Comparison of ENCODE assay signal across 22 cellular contexts in the genomic region with DNA sequence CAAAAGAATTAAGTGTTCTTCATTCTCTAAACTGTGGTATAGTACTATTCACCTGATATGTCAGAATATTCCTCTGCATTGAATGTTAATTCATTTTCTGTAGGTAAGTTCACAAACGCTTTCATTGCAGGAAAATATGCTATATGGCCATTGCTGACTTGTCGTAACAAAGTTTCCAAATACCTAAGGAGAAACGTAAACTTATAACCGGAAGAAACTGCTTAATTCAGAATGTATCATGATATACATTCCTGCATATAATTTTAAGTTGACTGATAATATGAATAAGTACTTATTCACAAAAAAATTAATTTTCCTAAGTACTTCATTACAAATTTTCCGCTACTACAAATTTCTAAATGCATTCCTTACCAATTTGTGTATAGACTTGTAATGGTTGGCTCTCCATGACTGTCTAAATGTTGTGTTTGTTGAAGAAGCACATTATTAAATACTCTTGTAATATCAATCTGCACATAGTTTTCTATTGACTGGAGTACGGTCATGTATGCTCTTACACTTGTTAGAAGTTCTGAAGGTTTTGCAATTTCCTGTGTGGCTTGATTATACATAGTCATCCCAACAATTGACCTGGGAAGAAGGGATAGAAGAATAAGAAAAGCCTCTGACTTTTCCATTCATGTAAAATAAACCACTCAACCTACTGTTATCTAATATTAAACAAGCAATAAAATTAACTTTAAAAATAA.
DNase-seq lines count a peak whose midpoint lies in the region; ATAC-seq and TF ChIP-seq lines count a peak whose summit lies in the region.
"Had no signal": no experiment of that assay in that cellular context is flagged by ENCODE, and none has a peak within 500 bp of the region (broad histone marks: within the 10 kb centered on the region; RNA-seq: fewer than 3 reads in every experiment).

No MANE protein-coding gene starts in this region.

- H3K36me3 Mint-ChIP-seq in activated CD4-positive, alpha-beta memory T cell treated with anti-CD3 and anti-CD28 coated beads, Interleukin-2, amount 10 ng/mL, durations not matched to agents 7 days and 5 days (ENCODE audit: low read depth), result peaks cover 8% of the 10 kb centered on the region
- peaks cover 17% of the 10 kb centered on the region for H3K36me3 Mint-ChIP-seq in activated CD4-positive, alpha-beta memory T cell treated with anti-CD3 and anti-CD28 coated beads for 36 hours
- peaks cover 26% of the 10 kb centered on the region for H3K36me3 Mint-ChIP-seq in endothelial cell (ENCODE audit: low read depth, unreplicated experiment)

- TF ChIP-seq CTCF in PC-3 (conservative IDR thresholded peaks at IDR 0.05; ENCODE audit: low read depth, low read length) (no peak), endothelial cell (IDR thresholded peaks at IDR 0.05; ENCODE audit: unreplicated experiment) (no peak)

- H3K79me2 ChIP-seq in PC-3 (ENCODE audit: low read length), result no peaks in the 10 kb centered on the region

- H3K36me3 ChIP-seq in PC-3 (ENCODE audit: low read depth, low read length), result peaks cover 38% of the 10 kb centered on the region
- H3K36me3 ChIP-seq: neutrophil had no signal

- no peaks in the 10 kb centered on the region for H3K9me2 ChIP-seq in PC-3 (replicated peaks; ENCODE audit: low read length)

- H3K27me3 Mint-ChIP-seq in activated CD4-positive, alpha-beta memory T cell treated with anti-CD3 and anti-CD28 coated beads, Interleukin-2, amount 10 ng/mL, durations not matched to agents 7 days and 5 days, result no peaks in the 10 kb centered on the region
- no peaks in the 10 kb centered on the region for H3K27me3 Mint-ChIP-seq in activated CD4-positive, alpha-beta memory T cell treated with anti-CD3 and anti-CD28 coated beads for 36 hours
- no peaks in the 10 kb centered on the region for H3K27me3 Mint-ChIP-seq in endothelial cell (ENCODE audit: unreplicated experiment)
- H3K27me3 Mint-ChIP-seq: CD4-positive, CD25-positive, alpha-beta regulatory T cell had no signal

- H2AFZ ChIP-seq in PC-3 (ENCODE audit: low read length), result no peak overlapping the region

- no TSS peak for BruUV-seq in PC-3 (replicated peaks; lab: Mats Ljungman, UMichigan)

- CTCF ChIA-PET in activated CD4-positive, alpha-beta memory T cell treated with anti-CD3 and anti-CD28 coated beads, Interleukin-2, amount 10 ng/mL, durations not matched to agents 7 days and 5 days (lab: Charles Lee), result interaction anchor here (0.7 kb wide), 1 partner anchor 218 kb away, joined by 3 read pairs; no protein-coding TSS in a partner anchor
- CTCF ChIA-PET in activated CD4-positive, alpha-beta memory T cell treated with anti-CD3 and anti-CD28 coated beads for 36 hours (lab: Charles Lee), result interaction anchor here (1.0 kb wide), 1 partner anchor 27 kb away, joined by 3 read pairs; no protein-coding TSS in a partner anchor
- CTCF ChIA-PET in PC-3 (lab: Charles Lee), result no interaction called here

- no peak overlapping the region for H3K4me3 Mint-ChIP-seq in activated CD4-positive, alpha-beta memory T cell treated with anti-CD3 and anti-CD28 coated beads, Interleukin-2, amount 10 ng/mL, durations not matched to agents 7 days and 5 days
- no peak overlapping the region for H3K4me3 Mint-ChIP-seq in activated CD4-positive, alpha-beta memory T cell treated with anti-CD3 and anti-CD28 coated beads for 36 hours
- H3K4me3 Mint-ChIP-seq in endothelial cell (ENCODE audit: unreplicated experiment), result no peak overlapping the region
- H3K4me3 Mint-ChIP-seq: CD4-positive, CD25-positive, alpha-beta regulatory T cell had no signal

- H3K9me3 Mint-ChIP-seq in activated CD4-positive, alpha-beta memory T cell treated with anti-CD3 and anti-CD28 coated beads, Interleukin-2, amount 10 ng/mL, durations not matched to agents 7 days and 5 days, result no peaks in the 10 kb centered on the region
- no peaks in the 10 kb centered on the region for H3K9me3 Mint-ChIP-seq in activated CD4-positive, alpha-beta memory T cell treated with anti-CD3 and anti-CD28 coated beads for 36 hours
- no peaks in the 10 kb centered on the region for H3K9me3 Mint-ChIP-seq in endothelial cell (ENCODE audit: unreplicated experiment)

- no peak overlapping the region for H3K9ac ChIP-seq in PC-3 (ENCODE audit: low read length)

- no peak overlapping the region for H3K4me3 ChIP-seq in PC-3 (ENCODE audit: low read length)
- H3K4me3 ChIP-seq: upper lobe of left lung had no signal

- no peaks in the 10 kb centered on the region for H4K20me1 ChIP-seq in PC-3 (ENCODE audit: low read length)

- H3K4me1 ChIP-seq in PC-3 (ENCODE audit: insufficient read depth, low read length), result no peaks in the 10 kb centered on the region
- H3K4me1 ChIP-seq: upper lobe of left lung had no signal

- no peaks in the 10 kb centered on the region for H3F3A ChIP-seq in PC-3 (ENCODE audit: low read length, unreplicated experiment)

- peak overlapping the region; percentile 47 for H3K27ac Mint-ChIP-seq in activated CD4-positive, alpha-beta memory T cell treated with anti-CD3 and anti-CD28 coated beads, Interleukin-2, amount 10 ng/mL, durations not matched to agents 7 days and 5 days
- H3K27ac Mint-ChIP-seq in activated CD4-positive, alpha-beta memory T cell treated with anti-CD3 and anti-CD28 coated beads for 36 hours, result no peak overlapping the region
- peak overlapping the region; percentile 59 for H3K27ac Mint-ChIP-seq in endothelial cell (ENCODE audit: unreplicated experiment)
- H3K27ac Mint-ChIP-seq: CD4-positive, CD25-positive, alpha-beta regulatory T cell had no signal

- H3K27me3 ChIP-seq in PC-3 (ENCODE audit: low read length), result no peaks in the 10 kb centered on the region
- H3K27me3 ChIP-seq: neutrophil, upper lobe of left lung had no signal

- no peak overlapping the region for H3K27ac ChIP-seq in PC-3 (ENCODE audit: low read length)
- H3K27ac ChIP-seq: 22Rv1, neutrophil, upper lobe of left lung had no signal

- intact Hi-C loops in activated CD4-positive, alpha-beta memory T cell treated with anti-CD3 and anti-CD28 coated beads for 36 hours (cut with micrococcal nuclease), result loop anchor here (5.0 kb wide), 1 partner anchor 84 kb away; a partner anchor contains a TSS
- intact Hi-C loops in PC-3 (cut with micrococcal nuclease), result no loop called here

- DNase-seq in activated CD4-positive, alpha-beta memory T cell treated with anti-CD3 and anti-CD28 coated beads, Interleukin-2, amount 10 ng/mL, durations not matched to agents 7 days and 5 days, result no peak
- no peak for DNase-seq in activated CD4-positive, alpha-beta memory T cell treated with anti-CD3 and anti-CD28 coated beads for 36 hours
- DNase-seq in PC-3 (peak; percentile 20), endothelial cell (ENCODE audit: low spot score) (no peak), non-pigmented ciliary epithelial cell (ENCODE audit: low read depth) (peak; percentile 47), NCI-H1436 treated with DMSO at 0.1 percent for 48 hours (lab: John Stamatoyannopoulos, UW) (no peak), middle frontal gyrus (ENCODE audit: extremely low spot score, low spot score) (no peak)
- no peak for DNase-seq in effector CD8-positive, alpha-beta T cell (lab: John Stamatoyannopoulos, UW)
- DNase-seq: activated CD4-positive, alpha-beta T cell treated with anti-CD3 and anti-CD28 coated beads, Interleukin-2, amount 50 U/mL, for 48 hours; amniotic stem cell; cortex of kidney; DMS53; Kasumi-1; left colon; NCI-H1417 treated with DMSO at 0.1 percent for 48 hours; NK-92 treated with Interleukin-12 subunit alpha and Interleukin-12 subunit beta, amount 100 ng/mL, for 24 hours; stimulated activated naive CD4-positive, alpha-beta T cell treated with Interleukin-2 at 50 U/mL for 16 hours; upper lobe of left lung had no signal

- ATAC-seq in PC-3, result no peak
- ATAC-seq: left colon, Right ventricle myocardium inferior had no signal

- POLR2A ChIA-PET in activated CD4-positive, alpha-beta memory T cell treated with anti-CD3 and anti-CD28 coated beads, Interleukin-2, amount 10 ng/mL, durations not matched to agents 7 days and 5 days (lab: Charles Lee), result interaction anchor here (1.1 kb wide), 2 partner anchors 54 to 239 kb away, joined by 3 read pairs; no protein-coding TSS in a partner anchor
- POLR2A ChIA-PET in activated CD4-positive, alpha-beta memory T cell treated with anti-CD3 and anti-CD28 coated beads for 36 hours (lab: Charles Lee), result no interaction called here
- POLR2A ChIA-PET in PC-3 (lab: Charles Lee; ENCODE audit: unreplicated experiment), result no interaction called here

- H3K4me2 ChIP-seq in PC-3 (ENCODE audit: low read length), result no peak overlapping the region

- H3K9me3 ChIP-seq in PC-3 (ENCODE audit: low read length), result no peaks in the 10 kb centered on the region
- H3K9me3 ChIP-seq: neutrophil, upper lobe of left lung had no signal

- peaks cover 40% of the 10 kb centered on the region for H3K4me1 Mint-ChIP-seq in activated CD4-positive, alpha-beta memory T cell treated with anti-CD3 and anti-CD28 coated beads, Interleukin-2, amount 10 ng/mL, durations not matched to agents 7 days and 5 days
- peaks cover 5% of the 10 kb centered on the region for H3K4me1 Mint-ChIP-seq in activated CD4-positive, alpha-beta memory T cell treated with anti-CD3 and anti-CD28 coated beads for 36 hours (ENCODE audit: low read depth)
- H3K4me1 Mint-ChIP-seq in endothelial cell (ENCODE audit: unreplicated experiment), result no peaks in the 10 kb centered on the region
- H3K4me1 Mint-ChIP-seq: CD4-positive, CD25-positive, alpha-beta regulatory T cell had no signal

Comparison
In these comparisons a context has a peak if more than half of its experiments do, and no peak if none do; other contexts are left out.
1. DNase-seq: peak in PC-3 (single experiment) and non-pigmented ciliary epithelial cell (single experiment); none in activated CD4-positive, alpha-beta memory T cell treated with anti-CD3 and anti-CD28 coated beads, Interleukin-2, amount 10 ng/mL, durations not matched to agents 7 days and 5 days (single experiment), activated CD4-positive, alpha-beta memory T cell treated with anti-CD3 and anti-CD28 coated beads for 36 hours (single experiment), endothelial cell (single experiment), NCI-H1436 treated with DMSO at 0.1 percent for 48 hours (single experiment), middle frontal gyrus (single experiment) and effector CD8-positive, alpha-beta T cell (single experiment).